In genomic region chr7:153005750-153006149, GRCh38 we compare ENCODE assay signal across 37 cellular contexts.
DNase-seq lines count a peak whose midpoint lies in the region; ATAC-seq, FAIRE-seq and TF ChIP-seq lines count a peak whose summit lies in the region.
"Had no signal": no experiment of that assay in that cellular context is flagged by ENCODE, and none has a peak within 500 bp of the region (broad histone marks: within the 10 kb centered on the region; RNA-seq: fewer than 3 reads in every experiment).

No MANE protein-coding gene starts in this region.

- H3K9ac ChIP-seq in H9 (ENCODE audit: extremely low read depth, insufficient read length, low read length) = no peak overlapping the region
- H3K9ac ChIP-seq in H1 (replicated peaks in 1 of 4; ENCODE audit: extremely low read depth in 1 of 4, low read depth in 3 of 4, low read length in 3 of 4) = no peak overlapping the region
- H3K9ac ChIP-seq: BLaER1; BLaER1 treated with 17β-estradiol and CSF1 and Interleukin-3, amounts not matched to agents 10 nM and 100 nM had no signal

- POLR2A ChIA-PET in HEK293T (lab: Yijun Ruan, JAX) = no interaction called here
- POLR2A ChIA-PET in H1 (lab: Charles Lee; ENCODE audit: partially characterized antibody) = no interaction called here

- intact Hi-C loops in sigmoid colon (cut with DNase I) = no loop called here

- H4K91ac ChIP-seq in H9 (ENCODE audit: insufficient read length, low read depth, low read length) (no peak overlapping the region), H1 (replicated peaks; ENCODE audit: insufficient read length, low read length) (no peak overlapping the region)

- H3K9me3 ChIP-seq in H9 (ENCODE audit: control insufficient read depth, low read depth, low read length) = peaks cover 5% of the 10 kb centered on the region
- peaks cover 4 to 6% of the 10 kb centered on the region in 2 experiments for H3K9me3 ChIP-seq in H1 (ENCODE audit: insufficient read depth in 2 of 2, low read depth in 1 of 2, low read length in 1 of 2)
- H3K9me3 ChIP-seq in sigmoid colon = no peaks in the 10 kb centered on the region
- H3K9me3 ChIP-seq: A549, BE2C had no signal

- TF ChIP-seq POLR2A in H1 (IDR thresholded peaks at IDR 0.05; ENCODE audit: control extremely low read depth in 1 of 2, low read depth in 2 of 2, low read length in 2 of 2) (no peak), sigmoid colon (IDR thresholded peaks at IDR 0.05) (no peak)

- no peak overlapping the region for H2AFZ ChIP-seq in H9 (ENCODE audit: low read length)
- no peak overlapping the region for H2AFZ ChIP-seq in H1 (ENCODE audit: low read length)

- TF ChIP-seq EP300 in H1 (IDR thresholded peaks at IDR 0.05; ENCODE audit: borderline replicate concordance in 1 of 2, low read depth in 2 of 2, low read length in 2 of 2) (no peak), sigmoid colon (IDR thresholded peaks at IDR 0.05) (no peak)

- H3K79me1 ChIP-seq in H9 (ENCODE audit: insufficient read depth, low read depth, low read length, poor library complexity, severe bottlenecking) (no peaks in the 10 kb centered on the region), H1 (ENCODE audit: low read depth, low read length) (no peaks in the 10 kb centered on the region)

- H3K4me3 ChIP-seq in H1 (ENCODE audit: extremely low read depth in 1 of 4, insufficient read depth in 2 of 4, low read depth in 3 of 4, low read length in 4 of 4) (no peak overlapping the region), sigmoid colon (no peak overlapping the region)
- H3K4me3 ChIP-seq: A549; BLaER1; BLaER1 treated with 17β-estradiol and CSF1 and Interleukin-3, amounts not matched to agents 10 nM and 100 nM had no signal

- no peak overlapping the region for H3K27ac ChIP-seq in H9 (ENCODE audit: insufficient read length, low read depth, low read length)
- no peak overlapping the region for H3K27ac ChIP-seq in H1 (ENCODE audit: low read depth, low read length)
- H3K27ac ChIP-seq in sigmoid colon = no peak overlapping the region
- no peak overlapping the region for H3K27ac ChIP-seq in foreskin keratinocyte
- H3K27ac ChIP-seq: 22Rv1; A549; BLaER1; BLaER1 treated with 17β-estradiol and CSF1 and Interleukin-3, amounts not matched to agents 10 nM and 100 nM; C4-2B had no signal

- H3K4ac ChIP-seq in H9 (ENCODE audit: low read depth, low read length) (no peak overlapping the region), H1 (replicated peaks; ENCODE audit: insufficient read length, low read depth, low read length) (no peak overlapping the region)

- H2BK12ac ChIP-seq in H9 (ENCODE audit: insufficient read length, low read depth, low read length) (peak overlapping the region; percentile 37), H1 (ENCODE audit: low read depth, low read length) (0 out of 2 replicates have a peak overlapping the region, but pooled peaks have one; percentile 96)

- H2BK20ac ChIP-seq in H9 (ENCODE audit: low read depth, low read length, poor library complexity, severe bottlenecking) (no peak overlapping the region), H1 (ENCODE audit: low read length) (no peak overlapping the region)

- ATAC-seq in GM18498 (IDR thresholded peaks at IDR 0.05; ENCODE audit: unreplicated experiment) (no peak), HG02840 (IDR thresholded peaks at IDR 0.05; ENCODE audit: low FRiP score, unreplicated experiment) (no peak), foreskin keratinocyte (no peak)
- ATAC-seq: A549; CD8-positive, alpha-beta T cell had no signal

- FAIRE-seq in H1 (lab: Jason Lieb, UNC) = no peak
- FAIRE-seq: A204.1, A549, D721Med had no signal

- no peak overlapping the region for H2AK5ac ChIP-seq in H9 (ENCODE audit: insufficient read length, low read length)
- 0 out of 2 replicates have a peak overlapping the region, but pooled peaks have one; percentile 68 for H2AK5ac ChIP-seq in H1 (ENCODE audit: low read depth, low read length)

- H3K56ac ChIP-seq in H9 (ENCODE audit: insufficient read length, low read depth, low read length) = no peak overlapping the region
- no peak overlapping the region for H3K56ac ChIP-seq in H1 (replicated peaks; ENCODE audit: insufficient read length, low read depth, low read length)

- H3K27me3 Mint-ChIP-seq in H9 (ENCODE audit: low read depth) (peaks cover 14% of the 10 kb centered on the region), mesothelial cell of epicardium (ENCODE audit: low read depth) (peaks cover 4% of the 10 kb centered on the region)
- H3K27me3 Mint-ChIP-seq: B cell; CD4-positive, alpha-beta memory T cell; CD4-positive, alpha-beta T cell; CD4-positive, CD25-positive, alpha-beta regulatory T cell had no signal

- H3K9me3 Mint-ChIP-seq in H9 = peaks cover 15 to 17% of the 10 kb centered on the region in 2 experiments
- H3K9me3 Mint-ChIP-seq in mesothelial cell of epicardium = peaks cover 19% of the 10 kb centered on the region
- H3K9me3 Mint-ChIP-seq: CD4-positive, alpha-beta T cell; CD8-positive, alpha-beta T cell had no signal

- H2BK5ac ChIP-seq in H9 (ENCODE audit: insufficient read length, low read length) (no peak overlapping the region), H1 (ENCODE audit: low read depth, low read length) (no peak overlapping the region)

- H3K79me2 ChIP-seq in H9 (ENCODE audit: insufficient read depth, low read length) = no peaks in the 10 kb centered on the region
- no peaks in the 10 kb centered on the region for H3K79me2 ChIP-seq in H1 (ENCODE audit: control insufficient read depth in 1 of 2, insufficient read depth in 2 of 2, low read length in 2 of 2)

- H3K4me1 ChIP-seq in H9 (ENCODE audit: insufficient read depth, low read length) (no peaks in the 10 kb centered on the region; the same call in 1 of the 2 replicates), H1 (replicated peaks in 1 of 4; ENCODE audit: control insufficient read depth in 3 of 4, insufficient read depth in 4 of 4, low read length in 3 of 4) (peaks cover 0 to 9% (median 4%) of the 10 kb centered on the region in 4 experiments; a peak in 2 of 7 replicates), sigmoid colon (no peaks in the 10 kb centered on the region), foreskin keratinocyte (no peaks in the 10 kb centered on the region)
- H3K4me1 ChIP-seq: A549, BE2C, BLaER1, Caco-2 had no signal

- H3K4me3 Mint-ChIP-seq in H9 (no peak overlapping the region), mesothelial cell of epicardium (no peak overlapping the region)
- H3K4me3 Mint-ChIP-seq: B cell; CD14-positive monocyte; CD4-positive, alpha-beta memory T cell; CD4-positive, alpha-beta T cell; CD4-positive, CD25-positive, alpha-beta regulatory T cell; CD8-positive, alpha-beta memory T cell; CD8-positive, alpha-beta T cell had no signal

- no peak overlapping the region for H2BK15ac ChIP-seq in H9 (ENCODE audit: low read depth, low read length)
- no peak overlapping the region for H2BK15ac ChIP-seq in H1 (ENCODE audit: low read length)

- TF ChIP-seq CTCF in H9 (conservative IDR thresholded peaks at IDR 0.05) (no peak), H1 (IDR thresholded peaks at IDR 0.05; ENCODE audit: control extremely low read depth in 1 of 3, insufficient read depth in 1 of 3, low read depth in 1 of 3, low read length in 3 of 3) (no peak), mesothelial cell of epicardium (IDR thresholded peaks at IDR 0.05; ENCODE audit: unreplicated experiment) (no peak), sigmoid colon (IDR thresholded peaks at IDR 0.05) (no peak), foreskin keratinocyte (conservative IDR thresholded peaks at IDR 0.05) (no peak)

- H3K4me1 Mint-ChIP-seq in H9 (peaks cover 16 to 30% of the 10 kb centered on the region in 2 experiments), mesothelial cell of epicardium (peaks cover 9% of the 10 kb centered on the region)
- H3K4me1 Mint-ChIP-seq: B cell; CD14-positive monocyte; CD4-positive, alpha-beta memory T cell; CD4-positive, CD25-positive, alpha-beta regulatory T cell; CD8-positive, alpha-beta memory T cell had no signal

- CTCF ChIA-PET in HEK293T (lab: Yijun Ruan, JAX) (no interaction called here), H1 (lab: Charles Lee; ENCODE audit: partially characterized antibody) (interaction anchor here (1.3 to 2.2 kb wide), 2 partner anchors 27 to 46 kb away, joined by 3 to 5 read pairs; no protein-coding TSS in a partner anchor)

- TF ChIP-seq RAD21 in H1 (IDR thresholded peaks at IDR 0.05 in 1 of 2, conservative IDR thresholded peaks at IDR 0.05 in 1 of 2; ENCODE audit: low read depth in 2 of 2, low read length in 2 of 2) = no peak

- no CpG with 5 or more reads among the region's 6 CpGs for WGBS in H9 (ENCODE audit: extremely low coverage, insufficient read length, low lambda C conversion rate)
- 81% methylated on average over 6 of the region's 6 CpGs; no CpG with 5 or more reads in 1 of the 2 experiments for WGBS in H1 (ENCODE audit: extremely low coverage in 1 of 2, insufficient coverage in 1 of 2, insufficient read length in 1 of 2, insufficient replicate concordance in 2 of 2, low coverage in 1 of 2, low lambda C conversion rate in 2 of 2, missing lambda C conversion rate in 1 of 2), 2 experiments
- WGBS in sigmoid colon, 2 donors = 67% methylated on average over 6 of the region's 6 CpGs

- H4K20me1 ChIP-seq in H9 (ENCODE audit: control insufficient read depth, insufficient read depth, insufficient read length) (no peaks in the 10 kb centered on the region), H1 (replicated peaks in 1 of 2; ENCODE audit: control insufficient read depth in 1 of 2, insufficient read depth in 2 of 2, low read length in 2 of 2) (no peaks in the 10 kb centered on the region)
- H4K20me1 ChIP-seq: BLaER1; BLaER1 treated with 17β-estradiol and CSF1 and Interleukin-3, amounts not matched to agents 10 nM and 100 nM had no signal

- H3K36me3 ChIP-seq in H1 (ENCODE audit: control insufficient read depth in 2 of 4, insufficient read depth in 4 of 4, low read length in 3 of 4) = no peaks in the 10 kb centered on the region; a peak in 1 of 8 replicates
- H3K36me3 ChIP-seq in sigmoid colon = no peaks in the 10 kb centered on the region
- H3K36me3 ChIP-seq: BE2C, BLaER1 had no signal

- H4K8ac ChIP-seq in H9 (replicated peaks; ENCODE audit: insufficient read length, low read depth, low read length) (no peak overlapping the region), H1 (ENCODE audit: extremely low read depth, insufficient read depth, low read length) (no peak overlapping the region)

- H3K27me3 ChIP-seq in H9 (ENCODE audit: insufficient read depth, low read length) = no peaks in the 10 kb centered on the region
- H3K27me3 ChIP-seq in H1 (replicated peaks in 1 of 4; ENCODE audit: control insufficient read depth in 3 of 4, extremely low read depth in 1 of 4, insufficient read depth in 3 of 4, low read length in 3 of 4) = no peaks in the 10 kb centered on the region; a peak in 1 of 7 replicates
- H3K27me3 ChIP-seq in sigmoid colon = no peaks in the 10 kb centered on the region
- no peaks in the 10 kb centered on the region for H3K27me3 ChIP-seq in foreskin keratinocyte
- H3K27me3 ChIP-seq: BE2C; BLaER1; BLaER1 treated with 17β-estradiol and CSF1 and Interleukin-3, amounts not matched to agents 10 nM and 100 nM had no signal

- H3K23ac ChIP-seq in H9 (ENCODE audit: insufficient read length, low read depth, low read length) (no peak overlapping the region), H1 (ENCODE audit: insufficient read length) (no peak overlapping the region)

- peaks cover 14 to 20% (median 15%) of the 10 kb centered on the region in 3 experiments for H3K36me3 Mint-ChIP-seq in H9 (ENCODE audit: insufficient read depth in 1 of 3, low read depth in 3 of 3)
- H3K36me3 Mint-ChIP-seq in mesothelial cell of epicardium = no peaks in the 10 kb centered on the region
- H3K36me3 Mint-ChIP-seq: CD14-positive monocyte; CD4-positive, alpha-beta memory T cell; CD4-positive, CD25-positive, alpha-beta regulatory T cell; CD8-positive, alpha-beta memory T cell; CD8-positive, alpha-beta T cell had no signal

- no peak overlapping the region for H3K18ac ChIP-seq in H9 (ENCODE audit: insufficient read length, low read depth, low read length)
- no peak overlapping the region for H3K18ac ChIP-seq in H1 (ENCODE audit: extremely low read depth, low read length)

- H3K23me2 ChIP-seq in H9 (ENCODE audit: insufficient read length, low read depth, low read length, poor library complexity, severe bottlenecking) = no peaks in the 10 kb centered on the region
- no peaks in the 10 kb centered on the region for H3K23me2 ChIP-seq in H1 (ENCODE audit: low read depth, low read length)

- H3K14ac ChIP-seq in H9 (ENCODE audit: insufficient read depth, low read length) = no peak overlapping the region
- H3K14ac ChIP-seq in H1 (ENCODE audit: insufficient read length) = no peak overlapping the region

- H2BK120ac ChIP-seq in H9 (ENCODE audit: low read depth, low read length, poor library complexity, severe bottlenecking) = no peak overlapping the region
- H2BK120ac ChIP-seq in H1 (replicated peaks; ENCODE audit: low read depth, low read length) = no peak overlapping the region

- H3K4me2 ChIP-seq in H9 (ENCODE audit: insufficient read depth, insufficient read length, low read length) = no peak overlapping the region
- H3K4me2 ChIP-seq in H1 (ENCODE audit: insufficient read depth in 1 of 2, low read depth in 2 of 2, low read length in 2 of 2) = no peak overlapping the region
- H3K4me2 ChIP-seq: A549; BLaER1; BLaER1 treated with 17β-estradiol and CSF1 and Interleukin-3, amounts not matched to agents 10 nM and 100 nM had no signal

- DNase-seq in H9 (no peak), HEK293T (ENCODE audit: extremely low spot score) (no peak), H1 (ENCODE audit: low read depth in 1 of 2, low spot score in 2 of 2) (no peak), mesothelial cell of epicardium (ENCODE audit: low spot score in 2 of 2, unreplicated experiment in 2 of 2) (no peak), sigmoid colon (no peak), foreskin keratinocyte (no peak)
- DNase-seq: 8988T; ACHN; AML-193; BE2C; C1 segment of cervical spinal cord; Caco-2; Calu3; CD4-positive, alpha-beta memory T cell; CD4-positive, alpha-beta T cell; CD4-positive, CD25-positive, alpha-beta regulatory T cell; CD8-positive, alpha-beta memory T cell; CD8-positive, alpha-beta T cell; COR-L47; DMS 273 treated with DMSO at 0.1 percent for 48 hours; DMS153; DMS53; DMS79; DMS79 treated with DMSO at 0.1 percent for 48 hours; DND-41; EL had no signal

- no peak overlapping the region for H3T11ph ChIP-seq in H9 (ENCODE audit: low read length)

- H3K27ac Mint-ChIP-seq in H9 (no peak overlapping the region), mesothelial cell of epicardium (peak overlapping the region; percentile 52)
- H3K27ac Mint-ChIP-seq: B cell; CD14-positive monocyte; CD4-positive, alpha-beta memory T cell; CD4-positive, alpha-beta T cell; CD4-positive, CD25-positive, alpha-beta regulatory T cell; CD8-positive, alpha-beta memory T cell; CD8-positive, alpha-beta T cell had no signal

- H4K5ac ChIP-seq in H9 (ENCODE audit: insufficient read length, low read depth, low read length) = no peak overlapping the region
- H4K5ac ChIP-seq in H1 (ENCODE audit: insufficient read length, low read depth, low read length) = no peak overlapping the region
